Comparison of ENCODE assay signal across 1 cellular context in the genomic region with DNA sequence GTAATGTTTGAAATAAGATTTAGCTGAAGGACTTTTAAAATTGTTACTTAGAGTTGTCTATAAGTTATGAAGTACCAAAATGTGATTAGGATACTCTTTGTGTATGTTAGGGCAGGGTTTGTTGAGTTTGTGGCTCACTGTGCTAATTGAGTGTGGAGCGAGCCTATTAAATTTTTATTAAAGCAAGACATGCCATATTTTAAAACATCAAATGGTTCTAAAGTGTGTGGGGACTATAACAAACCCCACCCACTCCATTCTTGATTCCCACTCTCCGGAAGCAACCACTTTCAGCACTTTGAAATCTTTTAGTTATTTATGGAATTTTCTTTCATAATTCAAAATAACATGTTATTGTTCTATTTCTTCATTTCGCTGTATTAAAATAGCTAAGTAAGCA.
TF ChIP-seq lines count a peak whose summit lies in the region.

No MANE protein-coding gene starts in this region.

TF ChIP-seq in WTC11, 78 proteins besides CTCF, POLR2A, EP300 and RAD21 (continued from another document):
- TF ChIP-seq, protein P1, sequence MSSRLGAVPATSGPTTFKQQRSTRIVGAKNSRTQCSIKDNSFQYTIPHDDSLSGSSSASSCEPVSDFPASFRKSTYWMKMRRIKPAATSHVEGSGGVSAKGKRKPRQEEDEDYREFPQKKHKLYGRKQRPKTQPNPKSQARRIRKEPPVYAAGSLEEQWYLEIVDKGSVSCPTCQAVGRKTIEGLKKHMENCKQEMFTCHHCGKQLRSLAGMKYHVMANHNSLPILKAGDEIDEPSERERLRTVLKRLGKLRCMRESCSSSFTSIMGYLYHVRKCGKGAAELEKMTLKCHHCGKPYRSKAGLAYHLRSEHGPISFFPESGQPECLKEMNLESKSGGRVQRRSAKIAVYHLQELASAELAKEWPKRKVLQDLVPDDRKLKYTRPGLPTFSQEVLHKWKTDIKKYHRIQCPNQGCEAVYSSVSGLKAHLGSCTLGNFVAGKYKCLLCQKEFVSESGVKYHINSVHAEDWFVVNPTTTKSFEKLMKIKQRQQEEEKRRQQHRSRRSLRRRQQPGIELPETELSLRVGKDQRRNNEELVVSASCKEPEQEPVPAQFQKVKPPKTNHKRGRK (CRISPR knock-in tag; IDR thresholded peaks at IDR 0.05; ENCODE audit: borderline replicate concordance), result no peak
- no peak for TF ChIP-seq FOXK1 (CRISPR knock-in tag; IDR thresholded peaks at IDR 0.05)
- TF ChIP-seq NFYB (CRISPR knock-in tag; conservative IDR thresholded peaks at IDR 0.05; ENCODE audit: low read depth), result no peak
- no peak for TF ChIP-seq EMX1 (CRISPR knock-in tag; IDR thresholded peaks at IDR 0.05)
